Comparison of ENCODE assay signal across 22 cellular contexts in genomic region chr10:125203186-125203800, GRCh38. TPM values are rescaled to one million over a fixed set of nuclear protein-coding genes. Genes with fewer than 3 reads are reported as not detected.
A peak's percentile ranks its signal among the peaks of the same experiment; 100 is the strongest.
DNase-seq lines count a peak whose midpoint lies in the region; ATAC-seq and FAIRE-seq lines count a peak whose summit lies in the region.
"Had no signal": no experiment of that assay in that cellular context is flagged by ENCODE, and none has a peak within 500 bp of the region (broad histone marks: within the 10 kb centered on the region; RNA-seq: fewer than 3 reads in every experiment).

No MANE protein-coding gene starts in this region.

- FAIRE-seq in RCC 7860 (lab: Jason Lieb, UNC) = no peak
- FAIRE-seq: A204.1, D721Med, G401.6, GM12891, GM19239, K562 had no signal

- H3K4me1 ChIP-seq in right cardiac atrium (ENCODE audit: control insufficient read depth, insufficient read depth, low read length) = no peaks in the 10 kb centered on the region
- H3K4me1 ChIP-seq: BE2C had no signal

- DNase-seq in RCC 7860 (ENCODE audit: low spot score) (peak; percentile 9), kidney tubule cell (ENCODE audit: low spot score) (peak; percentile 68), renal cortical epithelial cell (ENCODE audit: low read depth) (peak; percentile 71), right cardiac atrium (no peak), ureter (ENCODE audit: low spot score) (no peak)
- DNase-seq: ACHN; BE2C; C1 segment of cervical spinal cord; CD4-positive, CD25-positive, alpha-beta regulatory T cell; CD8-positive, alpha-beta memory T cell; COR-L47; GOT3; H7 had no signal

- WGBS in right cardiac atrium = 85% methylated on average over 10 of the region's 10 CpGs

- no peaks in the 10 kb centered on the region for H3K9me3 ChIP-seq in right cardiac atrium (ENCODE audit: control insufficient read depth, low read length)
- H3K9me3 ChIP-seq: BE2C had no signal

- no peak overlapping the region for H3K27ac ChIP-seq in right cardiac atrium (ENCODE audit: low read length)
- H3K27ac ChIP-seq: HL-60 had no signal

- no peaks in the 10 kb centered on the region for H3K27me3 ChIP-seq in right cardiac atrium (ENCODE audit: control insufficient read depth, insufficient read depth)
- H3K27me3 ChIP-seq: BE2C had no signal

- ATAC-seq in HG03442 (IDR thresholded peaks at IDR 0.05; ENCODE audit: unreplicated experiment) (no peak), right cardiac atrium (no peak), GM19467 (IDR thresholded peaks at IDR 0.05; ENCODE audit: unreplicated experiment) (no peak)
- ATAC-seq: K562 had no signal

- intact Hi-C loops in right cardiac atrium (cut with DNase I) = no loop called here

- no peak overlapping the region for H3K4me3 ChIP-seq in right cardiac atrium (ENCODE audit: low read length)
- H3K4me3 ChIP-seq: K562 had no signal

RNA-seq across cellular contexts. Expression of gene CTBP2, which starts 42.9 kb away (rescaled TPM):
- 89.4 and 109 TPM in 2 replicates for total RNA-seq in renal cortical epithelial cell
- 10 to 100 TPM; 36.6 to 38.7 (median 38.0) TPM for total RNA-seq in right cardiac atrium
- 16.6 TPM for polyA plus RNA-seq in right cardiac atrium
- 94.5 TPM for total RNA-seq in ureter

Comparison
In these comparisons a context has a peak if more than half of its experiments do, and no peak if none do; other contexts are left out.
1. DNase-seq: peak in RCC 7860 (single experiment), kidney tubule cell (single experiment) and renal cortical epithelial cell (single experiment); none in right cardiac atrium (0 of 3) and ureter (single experiment).